In the genomic region with DNA sequence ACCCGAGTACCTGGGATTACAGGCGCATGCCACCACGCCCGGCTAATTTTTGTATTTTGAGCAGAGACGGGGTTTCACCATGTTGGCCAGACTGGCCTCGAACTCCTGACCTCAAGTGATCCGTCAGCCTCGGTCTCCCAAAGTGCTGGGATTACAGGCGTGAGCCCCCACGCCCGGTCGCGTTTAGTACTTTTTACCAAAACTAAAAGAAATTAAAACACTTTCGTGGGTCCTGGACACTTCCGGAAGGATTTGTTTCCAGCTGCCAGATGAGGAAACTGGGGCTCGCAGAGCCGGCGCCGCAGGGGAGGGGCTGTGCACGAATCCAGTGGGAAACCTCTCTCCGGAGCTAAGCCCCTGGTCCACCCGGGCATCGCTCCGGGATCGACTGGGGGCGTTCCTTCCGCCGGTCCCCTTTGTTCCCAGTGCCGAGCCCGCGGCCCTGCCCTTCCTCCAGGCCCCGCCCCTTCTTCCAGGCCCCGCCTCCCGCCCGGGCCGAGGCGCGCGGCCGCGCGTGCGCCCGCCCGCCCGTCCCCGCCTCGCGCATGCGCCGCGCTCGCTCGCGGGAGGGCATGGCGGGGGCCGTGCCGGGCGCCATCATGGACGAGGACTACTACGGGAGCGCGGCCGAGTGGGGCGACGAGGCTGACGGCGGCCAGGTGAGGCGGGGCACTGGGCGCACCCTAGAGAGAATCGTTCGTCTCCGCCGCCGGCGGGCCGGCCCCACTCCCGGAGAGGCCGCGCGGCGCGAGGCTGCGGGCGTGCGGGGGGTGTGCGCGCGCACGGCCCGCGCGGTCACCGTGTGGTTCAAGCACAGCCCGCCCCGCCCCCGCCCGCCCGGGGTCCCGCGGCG, we compare ENCODE assay signal across 8 cellular contexts. TPM values are rescaled to one million over a fixed set of nuclear protein-coding genes. Genes with fewer than 3 reads are reported as not detected.
DNase-seq lines count a peak whose midpoint lies in the region; ATAC-seq and TF ChIP-seq lines count a peak whose summit lies in the region.

A gene with protein sequence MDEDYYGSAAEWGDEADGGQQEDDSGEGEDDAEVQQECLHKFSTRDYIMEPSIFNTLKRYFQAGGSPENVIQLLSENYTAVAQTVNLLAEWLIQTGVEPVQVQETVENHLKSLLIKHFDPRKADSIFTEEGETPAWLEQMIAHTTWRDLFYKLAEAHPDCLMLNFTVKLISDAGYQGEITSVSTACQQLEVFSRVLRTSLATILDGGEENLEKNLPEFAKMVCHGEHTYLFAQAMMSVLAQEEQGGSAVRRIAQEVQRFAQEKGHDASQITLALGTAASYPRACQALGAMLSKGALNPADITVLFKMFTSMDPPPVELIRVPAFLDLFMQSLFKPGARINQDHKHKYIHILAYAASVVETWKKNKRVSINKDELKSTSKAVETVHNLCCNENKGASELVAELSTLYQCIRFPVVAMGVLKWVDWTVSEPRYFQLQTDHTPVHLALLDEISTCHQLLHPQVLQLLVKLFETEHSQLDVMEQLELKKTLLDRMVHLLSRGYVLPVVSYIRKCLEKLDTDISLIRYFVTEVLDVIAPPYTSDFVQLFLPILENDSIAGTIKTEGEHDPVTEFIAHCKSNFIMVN (plus strand): TSS at position 546 of the 853 bp plus-strand sequence. CDS start 54 bp downstream, at position 600.

- H3K4me3 ChIP-seq in GM12875 (ENCODE audit: low read depth, low read length) (peak within 1 kb of the TSS; percentile 67), prostate gland (peak within 1 kb of the TSS; percentile 73 to 90)

- TF ChIP-seq CTCF in GM12875 (IDR thresholded peaks at IDR 0.05; ENCODE audit: borderline replicate concordance, insufficient read depth, low read depth, low read length) (no peak), prostate gland (IDR thresholded peaks at IDR 0.05) (no peak)

- H3K4me3 Mint-ChIP-seq in T-helper 1 cell treated with Interleukin-12 subunit alpha and Interleukin-12 subunit beta and Interleukin-4 antibody, amounts not matched to agents 30 μg/mL and 1 μg/mL, for 36 hours: peak within 1 kb of the TSS; percentile 92

- peak within 1 kb of the TSS; percentile 87 for H3K27ac Mint-ChIP-seq in T-helper 1 cell treated with Interleukin-12 subunit alpha and Interleukin-12 subunit beta and Interleukin-4 antibody, amounts not matched to agents 30 μg/mL and 1 μg/mL, for 36 hours

- peaks cover 6% of the 10 kb centered on the region for H3K4me1 ChIP-seq in prostate gland (replicated peaks)

- H3K9me3 ChIP-seq in prostate gland: no peaks in the 10 kb centered on the region

- intact Hi-C loops in left ventricle myocardium superior (cut with micrococcal nuclease) (no loop called here), prostate gland (cut with DNase I) (loop anchor here (2.0 to 5.0 kb wide), 3 partner anchors 51 to 90 kb away; a partner anchor contains a TSS)

- H3K27me3 ChIP-seq in prostate gland (replicated peaks; ENCODE audit: insufficient read depth): no peaks in the 10 kb centered on the region

- peak; percentile 21 for TF ChIP-seq POLR2A in prostate gland (IDR thresholded peaks at IDR 0.05)

- no peaks in the 10 kb centered on the region for H3K9me3 Mint-ChIP-seq in T-helper 1 cell treated with Interleukin-12 subunit alpha and Interleukin-12 subunit beta and Interleukin-4 antibody, amounts not matched to agents 30 μg/mL and 1 μg/mL, for 36 hours

- peaks cover 7% of the 10 kb centered on the region for H3K36me3 Mint-ChIP-seq in T-helper 1 cell treated with Interleukin-12 subunit alpha and Interleukin-12 subunit beta and Interleukin-4 antibody, amounts not matched to agents 30 μg/mL and 1 μg/mL, for 36 hours (ENCODE audit: low read depth)

- ATAC-seq in HG02759 (IDR thresholded peaks at IDR 0.05; ENCODE audit: unreplicated experiment) (peak; percentile 83), left ventricle myocardium superior (peak; percentile 96)

- H3K36me3 ChIP-seq in prostate gland: no peaks in the 10 kb centered on the region

- peaks cover 33% of the 10 kb centered on the region for H3K4me1 Mint-ChIP-seq in T-helper 1 cell treated with Interleukin-12 subunit alpha and Interleukin-12 subunit beta and Interleukin-4 antibody, amounts not matched to agents 30 μg/mL and 1 μg/mL, for 36 hours (ENCODE audit: low read depth)

- DNase-seq in NCI-H1417 treated with DMSO at 0.1 percent for 48 hours (lab: John Stamatoyannopoulos, UW) (peak; percentile 43), amniotic stem cell (lab: John Stamatoyannopoulos, UW) (peak; percentile 53), left ventricle myocardium superior (peak; percentile 94), prostate gland (ENCODE audit: low spot score) (peak; percentile 71), ureter (ENCODE audit: low spot score) (peak; percentile 87)

- H3K27ac ChIP-seq in prostate gland: peak within 1 kb of the TSS; percentile 75 to 77

- peaks cover 9% of the 10 kb centered on the region for H3K27me3 Mint-ChIP-seq in T-helper 1 cell treated with Interleukin-12 subunit alpha and Interleukin-12 subunit beta and Interleukin-4 antibody, amounts not matched to agents 30 μg/mL and 1 μg/mL, for 36 hours (ENCODE audit: low read depth)

- 13% methylated on average over 71 of the region's 102 CpGs for WGBS in prostate gland

RNA-seq across cellular contexts. Expression of the gene that starts here (rescaled TPM):
- total RNA-seq in left ventricle myocardium superior: 35.6 TPM
- total RNA-seq in prostate gland: 10 to 100 TPM; 55.0 to 85.2 TPM
- total RNA-seq in ureter: 70.6 TPM

Comparison
In these comparisons a context has a peak if more than half of its experiments do, and no peak if none do; other contexts are left out.
1. Peak in every context shown above with its lines: DNase-seq, ATAC-seq, H3K4me3 ChIP-seq and H3K27ac ChIP-seq.
2. DNase-seq: peak in every context shown above with its lines; median percentile 94 in left ventricle myocardium superior; 87 in ureter; 71 in prostate gland; 53 in amniotic stem cell; 43 in NCI-H1417 treated with DMSO at 0.1 percent for 48 hours.